Comparison of ENCODE assay signal across 14 cellular contexts in the genomic region with DNA sequence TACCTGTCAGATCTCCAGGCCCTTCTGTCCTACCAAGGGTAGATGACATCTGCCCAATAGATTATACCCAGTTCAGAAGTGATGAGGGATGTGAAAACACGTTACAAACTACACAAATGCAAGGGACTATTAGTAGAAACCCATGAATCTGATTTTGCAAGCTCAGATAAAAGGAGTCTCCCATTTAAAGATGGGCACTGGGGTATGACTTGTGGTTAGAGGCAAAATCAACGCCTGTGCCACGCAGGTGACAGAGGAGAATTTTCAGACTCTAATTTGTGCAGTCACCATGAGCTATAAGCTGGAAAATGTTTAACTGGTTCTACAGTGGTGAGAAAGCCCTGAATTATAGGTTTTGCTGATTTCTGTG.
"Had no signal": no experiment of that assay in that cellular context is flagged by ENCODE, and none has a peak within 500 bp of the region (broad histone marks: within the 10 kb centered on the region; RNA-seq: fewer than 3 reads in every experiment).

No MANE protein-coding gene starts in this region.

- H3K4me1 ChIP-seq: tibial artery had no signal

- H3K4me3 ChIP-seq: gastroesophageal sphincter, left lung, mucosa of descending colon, pancreas, tibial artery, vagina had no signal

- H3K27me3 ChIP-seq: gastroesophageal sphincter, left lung, pancreas, vagina had no signal

- H3K36me3 ChIP-seq: gastroesophageal sphincter, left lung, pancreas, tibial artery, vagina had no signal

- DNase-seq: activated CD4-positive, alpha-beta T cell treated with anti-CD3 and anti-CD28 coated beads, Interleukin-2, amount 50 U/mL, for 48 hours; activated CD4-positive, CD25-positive, alpha-beta regulatory T cell treated with anti-CD3 and anti-CD28 coated beads, Interleukin-2, amount 50 U/mL, for 72 hours; activated naive CD4-positive, alpha-beta T cell treated with anti-CD3 and anti-CD28 coated beads for 36 hours; left lung; mucosa of descending colon; naive thymus-derived CD4-positive, alpha-beta T cell had no signal

- ATAC-seq: stimulated activated effector memory CD8-positive, alpha-beta T cell treated with anti-CD3 and anti-CD28 coated beads, Interleukin-12 subunit alpha, Interleukin-12 subunit beta, amount 100 ng/mL, for 72 hours had no signal

- H3K27ac ChIP-seq: epithelial cell of prostate, gastroesophageal sphincter, pancreas, tibial artery, vagina had no signal

- FAIRE-seq: astrocyte, islet of Langerhans, pancreas had no signal

- H3K9me3 ChIP-seq: gastroesophageal sphincter, left lung, mucosa of descending colon, pancreas, tibial artery, vagina had no signal
